In the genomic region with DNA sequence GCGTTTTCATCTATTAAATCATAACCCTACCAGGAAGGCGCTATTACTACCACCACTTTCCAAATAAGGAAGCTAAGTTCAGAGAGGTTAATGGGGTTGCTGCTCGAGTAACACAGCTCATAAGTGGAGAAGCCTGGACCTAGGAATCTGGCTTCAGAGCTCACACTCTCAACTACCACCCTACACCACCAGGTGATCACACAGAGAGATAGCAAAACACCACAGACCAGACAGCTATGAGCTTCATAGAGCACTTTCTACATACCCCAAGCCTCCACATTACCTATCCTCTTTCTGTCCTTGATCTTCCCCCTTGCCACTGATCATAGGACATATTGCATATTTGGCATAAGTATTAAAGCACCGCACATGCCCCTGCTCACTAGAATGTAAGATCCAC, we compare ENCODE assay signal across 24 cellular contexts.
"Had no signal": no experiment of that assay in that cellular context is flagged by ENCODE, and none has a peak within 500 bp of the region (broad histone marks: within the 10 kb centered on the region; RNA-seq: fewer than 3 reads in every experiment).

No MANE protein-coding gene starts in this region.

- H3K4me3 ChIP-seq: lower lobe of right lung, mucosa of descending colon, ovary, sigmoid colon, spleen, tibial nerve, vagina had no signal

- H3K4me1 ChIP-seq: lower lobe of right lung, sigmoid colon, spleen, tibial nerve, vagina had no signal

- H3K27ac ChIP-seq: lower lobe of right lung, ovary, sigmoid colon, spleen, tibial nerve, vagina had no signal

- H3K36me3 ChIP-seq: ovary had no signal

- ATAC-seq: left cardiac atrium; left lobe of liver; lower lobe of right lung; mucosa of descending colon; naive thymus-derived CD4-positive, alpha-beta T cell; natural killer cell treated with Interleukin-12 subunit alpha and Interleukin-12 subunit beta and Interleukin-15 and Interleukin-18, amount 100 ng/mL, for 72 hours; right cardiac atrium; stimulated activated effector memory CD8-positive, alpha-beta T cell treated with anti-CD3 and anti-CD28 coated beads, Interleukin-12 subunit alpha, Interleukin-12 subunit beta, amount 100 ng/mL, for 72 hours; stimulated activated naive CD8-positive, alpha-beta T cell treated with anti-CD3 and anti-CD28 coated beads, Interleukin-15, amount 100 ng/mL, for 72 hours had no signal

- H3K27me3 ChIP-seq: ovary, sigmoid colon, spleen, tibial nerve, vagina had no signal

- DNase-seq: hippocampal formation; kidney glomerular epithelial cell; left cardiac atrium; lower lobe of right lung; mammary epithelial cell; midbrain; mucosa of descending colon; naive thymus-derived CD4-positive, alpha-beta T cell; ovary; retina; right cardiac atrium; sigmoid colon; small intestine; spleen; stimulated activated CD4-positive, alpha-beta T cell treated with anti-CD3 and anti-CD28 coated beads, Interleukin-4, amount 100 ng/mL, for 24 hours; stimulated activated naive CD4-positive, alpha-beta T cell; stimulated activated naive CD8-positive, alpha-beta T cell treated with anti-CD3 and anti-CD28 coated beads, Interleukin-15, amount 100 ng/mL, for 72 hours; substantia nigra had no signal

- FAIRE-seq: keratinocyte, small intestine had no signal

- H3K9me3 ChIP-seq: lower lobe of right lung, mucosa of descending colon, ovary, sigmoid colon, spleen, tibial nerve, vagina had no signal
